Comparison of ENCODE assay signal across 9 cellular contexts in the genomic region with DNA sequence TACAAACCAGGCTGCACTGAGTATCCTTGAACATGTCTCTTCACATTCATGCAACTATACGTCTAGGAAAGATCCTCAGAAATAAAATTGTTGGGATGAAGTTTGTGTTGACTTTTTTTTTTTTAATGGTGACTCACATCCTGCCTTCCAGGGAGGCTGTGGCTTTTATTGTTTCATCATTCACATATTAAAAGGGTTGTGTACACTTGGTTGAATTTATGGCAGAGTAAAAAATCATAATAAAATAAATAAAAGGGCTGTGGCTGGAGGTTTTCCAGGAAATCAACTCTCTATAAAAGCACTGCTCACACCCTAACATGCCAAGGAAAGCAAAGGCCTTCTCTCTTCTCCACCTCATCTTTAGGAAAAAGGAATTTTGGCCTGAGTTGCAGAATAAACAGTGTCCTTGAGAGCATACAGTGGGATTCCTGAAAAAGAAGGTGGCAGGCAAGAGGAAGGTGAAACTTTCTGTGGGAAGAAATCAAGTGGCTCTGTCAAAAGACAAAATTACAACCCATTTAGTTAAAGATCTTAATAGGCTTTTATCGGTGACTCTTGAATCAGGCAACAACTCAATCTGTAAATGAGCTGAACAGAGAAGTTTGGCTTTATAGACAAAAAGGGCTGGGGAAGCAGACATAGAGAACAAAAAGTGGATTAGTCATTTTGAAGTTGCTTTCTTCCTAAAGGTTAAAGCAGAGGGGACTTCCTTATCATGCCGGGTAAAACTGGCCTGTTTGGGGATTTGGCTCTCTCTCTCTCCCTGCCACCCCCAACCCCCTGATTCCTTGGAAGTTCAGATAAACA. TPM values are rescaled to one million over a fixed set of nuclear protein-coding genes. Genes with fewer than 3 reads are reported as not detected.
DNase-seq lines count a peak whose midpoint lies in the region; TF ChIP-seq lines count a peak whose summit lies in the region.
"Had no signal": no experiment of that assay in that cellular context is flagged by ENCODE, and none has a peak within 500 bp of the region (broad histone marks: within the 10 kb centered on the region; RNA-seq: fewer than 3 reads in every experiment).

No MANE protein-coding gene starts in this region.

- H3K27ac Mint-ChIP-seq in mesothelial cell of epicardium, result peak overlapping the region; percentile 86

- H3K4me3 ChIP-seq in cardiac fibroblast (replicated peaks in 1 of 2; ENCODE audit: low read depth in 2 of 2, low read length in 2 of 2), result no peak overlapping the region
- H3K4me3 ChIP-seq: right lobe of liver had no signal

- no peak for TF ChIP-seq CTCF in AG09319 (IDR thresholded peaks at IDR 0.05; ENCODE audit: low read depth, low read length)
- TF ChIP-seq CTCF in cardiac fibroblast (IDR thresholded peaks at IDR 0.05; ENCODE audit: low read depth, low read length), result no peak
- TF ChIP-seq CTCF in mesothelial cell of epicardium (IDR thresholded peaks at IDR 0.05; ENCODE audit: unreplicated experiment), result no peak

- peaks cover 12% of the 10 kb centered on the region for H3K4me1 Mint-ChIP-seq in mesothelial cell of epicardium

- no peaks in the 10 kb centered on the region for H3K27me3 Mint-ChIP-seq in mesothelial cell of epicardium (ENCODE audit: low read depth)

- DNase-seq in AG09319 (ENCODE audit: extremely low read depth, low read depth) (peak; percentile 71), LHCN-M2 (ENCODE audit: low read depth) (peak; percentile 87), cardiac fibroblast (ENCODE audit: low read depth in 2 of 2) (peak; percentile 81), mesothelial cell of epicardium (ENCODE audit: low spot score in 2 of 2, unreplicated experiment in 2 of 2) (no peak), NCI-H2227 treated with DMSO at 0.1 percent for 48 hours (lab: John Stamatoyannopoulos, UW) (no peak), NOMO-1 treated with DMSO at 0.1 percent for 48 hours (lab: John Stamatoyannopoulos, UW; ENCODE audit: unreplicated experiment) (no peak), AML-193 (lab: John Stamatoyannopoulos, UW) (no peak)
- no peak for DNase-seq in activated naive CD4-positive, alpha-beta T cell treated with anti-CD3 and anti-CD28 coated beads, Interleukin-2, amount 50 U/mL, for 16 hours
- DNase-seq: right lobe of liver had no signal

- H3K36me3 Mint-ChIP-seq in mesothelial cell of epicardium, result no peaks in the 10 kb centered on the region

- no peak overlapping the region for H3K4me3 Mint-ChIP-seq in mesothelial cell of epicardium

- H3K9me3 Mint-ChIP-seq in mesothelial cell of epicardium, result peaks cover 3% of the 10 kb centered on the region

RNA-seq across cellular contexts. Expression of a gene that starts 41.6 kb away (rescaled TPM):
- total RNA-seq in LHCN-M2 (2014; rRNA removed), result 19.1 and 19.3 TPM in 2 replicates
- polyA plus RNA-seq in LHCN-M2 (2012), result 12.4 TPM
- 39.6 to 43.2 TPM (median 41.9 TPM) in 3 replicates for total RNA-seq in mesothelial cell of epicardium

Comparison
In these comparisons a context has a peak if more than half of its experiments do, and no peak if none do; other contexts are left out.
1. DNase-seq: peak in AG09319 (single experiment), LHCN-M2 (single experiment) and cardiac fibroblast (2 of 2); none in mesothelial cell of epicardium (0 of 2), NCI-H2227 treated with DMSO at 0.1 percent for 48 hours (single experiment), NOMO-1 treated with DMSO at 0.1 percent for 48 hours (single experiment), activated naive CD4-positive, alpha-beta T cell treated with anti-CD3 and anti-CD28 coated beads, Interleukin-2, amount 50 U/mL, for 16 hours (single experiment) and AML-193 (0 of 2).